9 cellular contexts compared by ENCODE assay signal in genomic region chr7:2641406-2642393, GRCh38. TPM values are rescaled to one million over a fixed set of nuclear protein-coding genes. Genes with fewer than 3 reads are reported as not detected.
DNase-seq lines count a peak whose midpoint lies in the region; ATAC-seq and TF ChIP-seq lines count a peak whose summit lies in the region.
"Had no signal": no experiment of that assay in that cellular context is flagged by ENCODE, and none has a peak within 500 bp of the region (broad histone marks: within the 10 kb centered on the region; RNA-seq: fewer than 3 reads in every experiment).

No MANE protein-coding gene starts in this region.

- H3K4me1 ChIP-seq in OCI-LY3 (ENCODE audit: low read length) = peaks cover 40% of the 10 kb centered on the region
- H3K4me1 ChIP-seq in suprapubic skin = peaks cover 67% of the 10 kb centered on the region

- CTCF ChIA-PET in activated CD4-positive, alpha-beta T cell treated with anti-CD3 and anti-CD28 coated beads for 36 hours (lab: Charles Lee) = no interaction called here

- TF ChIP-seq EP300 in suprapubic skin (IDR thresholded peaks at IDR 0.05) = no peak

- H2AFZ ChIP-seq in OCI-LY3 (ENCODE audit: low read depth, low read length) = no peak overlapping the region

- H3K27me3 ChIP-seq in OCI-LY3 (ENCODE audit: low read depth, low read length) = no peaks in the 10 kb centered on the region
- no peaks in the 10 kb centered on the region for H3K27me3 ChIP-seq in suprapubic skin

- no peaks in the 10 kb centered on the region for H3K79me2 ChIP-seq in OCI-LY3 (ENCODE audit: low read length)

- no peaks in the 10 kb centered on the region for H4K20me1 ChIP-seq in OCI-LY3 (ENCODE audit: insufficient read depth, low read length)

- no peak overlapping the region for H3K27ac ChIP-seq in OCI-LY3 (ENCODE audit: low read length)
- H3K27ac ChIP-seq in suprapubic skin = peak overlapping the region; percentile 55

- TF ChIP-seq POLR2A in lower leg skin (IDR thresholded peaks at IDR 0.05) = no peak
- TF ChIP-seq POLR2A in suprapubic skin (IDR thresholded peaks at IDR 0.05) = no peak

- 17 to 53% methylated on average over 16 to 38 of the region's 39 CpGs for WGBS in lower leg skin, 2 donors
- WGBS in suprapubic skin = 12% methylated on average over 19 of the region's 39 CpGs

- H3K4me2 ChIP-seq in OCI-LY3 (ENCODE audit: low read length) = peak overlapping the region; percentile 66
- H3K4me2 ChIP-seq: A549 had no signal

- no peaks in the 10 kb centered on the region for H3K36me3 ChIP-seq in OCI-LY3 (replicated peaks; ENCODE audit: low read depth, low read length)
- H3K36me3 ChIP-seq in suprapubic skin = no peaks in the 10 kb centered on the region

- H3K4me3 Mint-ChIP-seq in activated CD4-positive, alpha-beta T cell treated with anti-CD3 and anti-CD28 coated beads for 36 hours = no peak overlapping the region

- POLR2A ChIA-PET in activated CD4-positive, alpha-beta T cell treated with anti-CD3 and anti-CD28 coated beads for 36 hours (lab: Charles Lee) = no interaction called here

- H3K9me3 ChIP-seq in OCI-LY3 (ENCODE audit: insufficient read depth, low read length) (no peaks in the 10 kb centered on the region), suprapubic skin (no peaks in the 10 kb centered on the region)
- H3K9me3 ChIP-seq: A549 had no signal

- H3K9me3 Mint-ChIP-seq in activated CD4-positive, alpha-beta T cell treated with anti-CD3 and anti-CD28 coated beads for 36 hours (ENCODE audit: low read depth) = no peaks in the 10 kb centered on the region

- H3K4me3 ChIP-seq in OCI-LY3 (ENCODE audit: low read length) (peak overlapping the region; percentile 52), lower leg skin (ENCODE audit: low read depth, poor library complexity, severe bottlenecking) (no peak overlapping the region), suprapubic skin (peak overlapping the region; percentile 13)
- H3K4me3 ChIP-seq: A549 had no signal

- peak; percentile 24 for DNase-seq in activated CD4-positive, alpha-beta T cell treated with anti-CD3 and anti-CD28 coated beads for 36 hours
- no peak for DNase-seq in activated CD4-positive, alpha-beta T cell treated with anti-CD3 and anti-CD28 coated beads, Interleukin-2, amount 50 U/mL, for 1 hour
- DNase-seq in ecto neural progenitor cell (ENCODE audit: low spot score) = peak; percentile 84
- DNase-seq in lower leg skin (ENCODE audit: low spot score in 2 of 2) = peak; percentile 78 to 96
- DNase-seq in suprapubic skin (ENCODE audit: low spot score in 2 of 2) = peak; percentile 93 to 94
- no peak for DNase-seq in stimulated activated naive CD4-positive, alpha-beta T cell (lab: John Stamatoyannopoulos, UW)
- no peak for DNase-seq in NCI-H2081 (lab: John Stamatoyannopoulos, UW)

- intact Hi-C loops in activated CD4-positive, alpha-beta T cell treated with anti-CD3 and anti-CD28 coated beads for 36 hours (cut with DNase I, micrococcal nuclease) = no loop called here
- intact Hi-C loops in lower leg skin (cut with DNase I; ENCODE audit: low total_unique reads) = no loop called here

- no peaks in the 10 kb centered on the region for H3K27me3 Mint-ChIP-seq in activated CD4-positive, alpha-beta T cell treated with anti-CD3 and anti-CD28 coated beads for 36 hours

- no peaks in the 10 kb centered on the region for H3K36me3 Mint-ChIP-seq in activated CD4-positive, alpha-beta T cell treated with anti-CD3 and anti-CD28 coated beads for 36 hours (ENCODE audit: low read depth)

- H3K27ac Mint-ChIP-seq in activated CD4-positive, alpha-beta T cell treated with anti-CD3 and anti-CD28 coated beads for 36 hours = no peak overlapping the region

- no peak for TF ChIP-seq CTCF in OCI-LY3 (IDR thresholded peaks at IDR 0.05; ENCODE audit: low read depth, low read length)
- TF ChIP-seq CTCF in lower leg skin (IDR thresholded peaks at IDR 0.05) = no peak
- no peak for TF ChIP-seq CTCF in suprapubic skin (IDR thresholded peaks at IDR 0.05)

- ATAC-seq in activated CD4-positive, alpha-beta T cell treated with anti-CD3 and anti-CD28 coated beads for 36 hours = no peak

- H3K4me1 Mint-ChIP-seq in activated CD4-positive, alpha-beta T cell treated with anti-CD3 and anti-CD28 coated beads for 36 hours = peaks cover 15% of the 10 kb centered on the region

- peak overlapping the region; percentile 10; the same call in 1 of the 2 replicates for H3K9ac ChIP-seq in OCI-LY3 (ENCODE audit: low read length)

RNA-seq across cellular contexts. Expression of gene TTYH3, which starts 9.9 kb away (rescaled TPM):
- 10 to 100 TPM; 18.7 to 20.2 TPM for total RNA-seq in activated CD4-positive, alpha-beta T cell treated with anti-CD3 and anti-CD28 coated beads for 36 hours
- 10 to 100 TPM in 3 of 4 donors, 1 to 10 TPM in 1; 7.9 to 18.0 (median 13.9) TPM for total RNA-seq in lower leg skin
- total RNA-seq in suprapubic skin = 10 to 100 TPM; 14.0 to 26.3 (median 19.5) TPM

RNA-seq across cellular contexts. Expression of gene AMZ1, which starts 46.3 kb away (rescaled TPM):
- under 1 TPM; 0.14 TPM for total RNA-seq in activated CD4-positive, alpha-beta T cell treated with anti-CD3 and anti-CD28 coated beads for 36 hours
- total RNA-seq in lower leg skin (under 1 TPM in 2 of 4 donors, not detected in 2; 0.19 to 0.27 TPM), suprapubic skin (under 1 TPM in 1 of 4 donors, not detected in 3; 0.17 TPM)

Comparison
In these comparisons a context has a peak if more than half of its experiments do, and no peak if none do; other contexts are left out.
1. DNase-seq: peak in activated CD4-positive, alpha-beta T cell treated with anti-CD3 and anti-CD28 coated beads for 36 hours (single experiment), ecto neural progenitor cell (single experiment), lower leg skin (2 of 2) and suprapubic skin (2 of 2); none in activated CD4-positive, alpha-beta T cell treated with anti-CD3 and anti-CD28 coated beads, Interleukin-2, amount 50 U/mL, for 1 hour (single experiment), stimulated activated naive CD4-positive, alpha-beta T cell (0 of 6) and NCI-H2081 (0 of 2).